In the genomic region with DNA sequence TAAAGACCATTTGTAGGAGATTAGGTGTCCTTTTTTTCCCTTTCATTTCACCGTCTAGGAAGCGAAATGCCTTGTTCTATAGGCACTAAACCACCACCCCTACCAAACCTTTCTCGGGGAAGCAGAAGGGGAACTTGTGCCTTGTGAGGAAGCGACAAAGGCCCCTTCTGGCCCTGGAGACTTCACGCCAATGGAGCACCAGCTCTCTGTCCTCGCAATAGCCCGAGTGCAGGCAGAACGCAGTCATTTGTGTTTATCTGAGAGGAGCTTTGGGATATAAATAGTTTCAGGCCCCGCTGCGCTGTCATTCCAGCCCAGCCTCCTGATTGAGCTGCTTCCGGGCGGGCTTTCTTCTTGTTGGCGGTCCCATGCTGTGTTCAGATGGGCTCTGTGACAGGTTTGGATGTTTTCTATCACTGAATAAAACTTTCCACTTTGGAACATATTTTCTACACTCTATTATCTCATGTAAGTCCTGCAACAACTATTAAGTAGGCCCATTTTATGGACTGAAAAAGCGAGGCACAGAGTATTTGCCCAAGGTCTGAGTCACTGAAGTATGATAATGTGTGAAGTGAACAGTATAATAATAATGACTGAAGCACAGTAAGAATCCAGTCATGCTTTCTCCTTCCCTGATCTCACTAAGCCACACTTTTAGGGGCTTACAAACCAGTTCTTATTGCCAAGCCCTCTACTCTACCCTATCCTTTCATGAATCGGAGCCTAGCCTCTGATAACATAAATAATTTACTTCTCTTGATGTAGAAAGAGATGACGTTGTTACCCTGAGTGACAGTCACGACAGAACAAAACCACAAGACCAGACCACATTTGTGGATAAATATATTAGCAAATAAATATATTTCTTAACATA, we compare ENCODE assay signal across 8 cellular contexts. TPM values are rescaled to one million over a fixed set of nuclear protein-coding genes. Genes with fewer than 3 reads are reported as not detected.
DNase-seq lines count a peak whose midpoint lies in the region; ATAC-seq and TF ChIP-seq lines count a peak whose summit lies in the region.

No MANE protein-coding gene starts in this region.

- H3K9ac ChIP-seq in SU-DHL-6 (ENCODE audit: low read length) (peak overlapping the region; percentile 96), mesenchymal stem cell (ENCODE audit: low read length) (peak overlapping the region; percentile 96)

- no peak overlapping the region for H2AK5ac ChIP-seq in mesenchymal stem cell (ENCODE audit: low read length, severe bottlenecking)

- no peak overlapping the region for H4K91ac ChIP-seq in mesenchymal stem cell (ENCODE audit: low read length)

- peaks cover 5% of the 10 kb centered on the region for H3K36me3 ChIP-seq in BJ (ENCODE audit: control insufficient read depth, insufficient read depth, low read length)
- H3K36me3 ChIP-seq in HAP-1 (replicated peaks) = peaks cover 24% of the 10 kb centered on the region
- H3K36me3 ChIP-seq in SU-DHL-6 (ENCODE audit: low read length) = peaks cover 13% of the 10 kb centered on the region; the same call in 1 of the 2 replicates
- peaks cover 11% of the 10 kb centered on the region for H3K36me3 ChIP-seq in ectodermal cell (ENCODE audit: control insufficient read depth, insufficient read depth, low read length)
- peaks cover 13 to 23% of the 10 kb centered on the region in 2 experiments for H3K36me3 ChIP-seq in mesenchymal stem cell (ENCODE audit: control insufficient read depth in 1 of 2, insufficient read depth in 2 of 2, low read depth in 1 of 2, low read length in 2 of 2)
- H3K36me3 ChIP-seq in transverse colon = peaks cover 0 to 22% (median 11%) of the 10 kb centered on the region in 4 donors

- no peak overlapping the region for H3K4ac ChIP-seq in mesenchymal stem cell (ENCODE audit: low read depth in 1 of 2, low read length in 2 of 2)

- in situ Hi-C loops in HAP-1 (cut with MboI; ENCODE audit: low sequenced_read_pairs) = loop anchor here (5.0 kb wide), 1 partner anchor 64 kb away; the partner anchor contains the start of gene RNF43
- in situ Hi-C loops in transverse colon (cut with MboI; ENCODE audit: low pct_ligation_motif_present in 1 of 4, low pct_unique_long_range_greater_than_20kb in 1 of 4, low sequenced_read_pairs in 3 of 4) = loop anchor here in 1 of 4 donors (10.0 kb wide), 1 partner anchor 62 kb away; the partner anchor contains the start of gene RNF43

- no peaks in the 10 kb centered on the region for H4K20me1 ChIP-seq in SU-DHL-6 (ENCODE audit: low read depth, low read length)

- TF ChIP-seq CTCF in BJ (IDR thresholded peaks at IDR 0.05; ENCODE audit: insufficient read depth, low read depth, low read length) (no peak), SU-DHL-6 (IDR thresholded peaks at IDR 0.05; ENCODE audit: insufficient read depth, low read length, poor library complexity, severe bottlenecking) (no peak), transverse colon (IDR thresholded peaks at IDR 0.05) (no peak)

- peak overlapping the region; percentile 74 for H3K4me3 ChIP-seq in BJ (ENCODE audit: low read depth, low read length)
- peak overlapping the region; percentile 86 for H3K4me3 ChIP-seq in HAP-1
- peak overlapping the region; percentile 94 for H3K4me3 ChIP-seq in SU-DHL-6 (ENCODE audit: insufficient read depth, low read length, poor library complexity, severe bottlenecking)
- H3K4me3 ChIP-seq in ectodermal cell (ENCODE audit: insufficient read depth, low read depth, low read length) = peak overlapping the region; percentile 96
- peak overlapping the region; percentile 88 to 98 for H3K4me3 ChIP-seq in mesenchymal stem cell (ENCODE audit: insufficient read depth in 1 of 2, low read depth in 1 of 2, low read length in 2 of 2)
- peak overlapping the region; percentile 63 to 96 (median 78) for H3K4me3 ChIP-seq in transverse colon

- peak overlapping the region in 1 of 2 experiments; percentile 81 for H3K14ac ChIP-seq in mesenchymal stem cell (ENCODE audit: low read length in 2 of 2)

- peak; percentile 37 for TF ChIP-seq POLR2A in transverse colon (IDR thresholded peaks at IDR 0.05)

- H3K9me2 ChIP-seq in SU-DHL-6 (replicated peaks; ENCODE audit: insufficient read depth, low read length) = no peaks in the 10 kb centered on the region

- no peak overlapping the region for H2BK5ac ChIP-seq in mesenchymal stem cell (ENCODE audit: low read depth, low read length, poor library complexity, severe bottlenecking)

- no peak overlapping the region for H2BK120ac ChIP-seq in mesenchymal stem cell (ENCODE audit: low read depth, low read length)

- intact Hi-C loops in transverse colon (cut with DNase I; ENCODE audit: low total_unique reads) = no loop called here

- no peak for TF ChIP-seq EP300 in transverse colon (IDR thresholded peaks at IDR 0.05; ENCODE audit: low read depth)

- H3K27ac ChIP-seq in SU-DHL-6 (ENCODE audit: low read depth, low read length) (peak overlapping the region; percentile 87), ectodermal cell (ENCODE audit: insufficient read depth, low read depth, low read length, poor library complexity, severe bottlenecking) (peak overlapping the region; percentile 86), mesenchymal stem cell (ENCODE audit: low read length, poor library complexity, severe bottlenecking) (peak overlapping the region; percentile 86), transverse colon (peak overlapping the region; percentile 93)

- DNase-seq in BJ (ENCODE audit: low read depth) (no peak), HAP-1 (ENCODE audit: low spot score in 2 of 2) (peak in 1 of 2 experiments; percentile 22), mesenchymal stem cell (peak; percentile 80), transverse colon (peak; percentile 57)

- H3K4me2 ChIP-seq in SU-DHL-6 (ENCODE audit: low read depth, low read length, poor library complexity, severe bottlenecking) (peak overlapping the region; percentile 98), mesenchymal stem cell (ENCODE audit: low read length, poor library complexity, severe bottlenecking) (peak overlapping the region; percentile 93)

- no peak overlapping the region for H3K18ac ChIP-seq in mesenchymal stem cell (ENCODE audit: low read depth in 1 of 2, low read length in 2 of 2)

- peaks cover 18% of the 10 kb centered on the region for H3K79me2 ChIP-seq in SU-DHL-6 (ENCODE audit: insufficient read depth, low read length)

- 1 to 20% methylated on average over 14 to 17 of the region's 17 CpGs for WGBS in ectodermal cell, 2 experiments
- 2% methylated on average over 9 of the region's 17 CpGs for WGBS in mesenchymal stem cell
- WGBS in transverse colon (ENCODE audit: low coverage in 1 of 2), 2 donors = 9 to 21% methylated on average over 5 to 17 of the region's 17 CpGs

- CTCF ChIA-PET in BJ (lab: Yijun Ruan, JAX) = interaction anchor here (1.6 to 4.6 kb wide), 5 partner anchors 16 to 64 kb away, joined by 5 to 28 read pairs (median 9); partner anchors contain the start of gene RNF43

- H3K23ac ChIP-seq in mesenchymal stem cell (ENCODE audit: low read length in 2 of 2) = no peak overlapping the region

- H3K4me1 ChIP-seq in HAP-1 (peaks cover 4% of the 10 kb centered on the region; the same call in 1 of the 2 replicates), ectodermal cell (ENCODE audit: control insufficient read depth, insufficient read depth, low read length) (peaks cover 21% of the 10 kb centered on the region), mesenchymal stem cell (ENCODE audit: control insufficient read depth, insufficient read depth, low read depth, low read length) (peaks cover 10% of the 10 kb centered on the region), transverse colon (peaks cover 14 to 23% (median 20%) of the 10 kb centered on the region in 4 donors)

- peaks cover 11% of the 10 kb centered on the region for H3F3A ChIP-seq in SU-DHL-6 (ENCODE audit: insufficient read depth)

- ATAC-seq in GM21528 (IDR thresholded peaks at IDR 0.05; ENCODE audit: low FRiP score, unreplicated experiment) (no peak), HG02973 (IDR thresholded peaks at IDR 0.05; ENCODE audit: unreplicated experiment) (no peak)

- no peak overlapping the region for H2BK15ac ChIP-seq in mesenchymal stem cell (ENCODE audit: low read depth, poor library complexity, severe bottlenecking)

- no peak overlapping the region for H2BK12ac ChIP-seq in mesenchymal stem cell (ENCODE audit: low read length in 2 of 2)

- no peak overlapping the region for H4K8ac ChIP-seq in mesenchymal stem cell (ENCODE audit: low read length)

- H3K27me3 ChIP-seq in BJ (ENCODE audit: control insufficient read depth, insufficient read depth, low read length) (0 out of 2 replicates have a peak, but pooled peaks cover 1% of the 10 kb centered on the region), HAP-1 (ENCODE audit: low read depth) (no peaks in the 10 kb centered on the region), SU-DHL-6 (ENCODE audit: low read length) (no peaks in the 10 kb centered on the region), ectodermal cell (ENCODE audit: control insufficient read depth, insufficient read depth, low read length, poor library complexity, severe bottlenecking) (no peaks in the 10 kb centered on the region), mesenchymal stem cell (ENCODE audit: control insufficient read depth in 1 of 2, insufficient read depth in 1 of 2, low read length in 2 of 2) (peaks cover 0 to 16% of the 10 kb centered on the region in 2 experiments), transverse colon (no peaks in the 10 kb centered on the region)

- H3K9me3 ChIP-seq in HAP-1 = no peaks in the 10 kb centered on the region
- H3K9me3 ChIP-seq in SU-DHL-6 (ENCODE audit: insufficient read depth, low read length) = no peaks in the 10 kb centered on the region
- no peaks in the 10 kb centered on the region for H3K9me3 ChIP-seq in ectodermal cell (ENCODE audit: control insufficient read depth, low read length)
- H3K9me3 ChIP-seq in mesenchymal stem cell (ENCODE audit: control insufficient read depth, low read length) = no peaks in the 10 kb centered on the region
- no peaks in the 10 kb centered on the region for H3K9me3 ChIP-seq in transverse colon

- POLR2A ChIA-PET in BJ (lab: Charles Lee) = interaction anchor here (0.7 to 2.7 kb wide), 3 partner anchors 15 to 35 kb away, joined by 3 to 26 read pairs (median 3); no protein-coding TSS in a partner anchor

- H2AFZ ChIP-seq in SU-DHL-6 (ENCODE audit: low read depth, low read length, severe bottlenecking) (peak overlapping the region; percentile 46), mesenchymal stem cell (ENCODE audit: low read depth, low read length) (peak overlapping the region; percentile 77)

- peaks cover 13% of the 10 kb centered on the region for H3K79me1 ChIP-seq in mesenchymal stem cell (replicated peaks; ENCODE audit: low read length, poor library complexity, severe bottlenecking)

RNA-seq across cellular contexts. Expression of gene SUPT4H1, which starts 1.1 kb away (rescaled TPM):
- polyA plus RNA-seq in BJ (2011; rRNA removed) = 145 and 215 TPM in 2 replicates
- 36.8 and 65.5 TPM in 2 replicates for polyA minus RNA-seq in BJ (2011; rRNA and poly(A)+ RNA removed)
- 94.4 TPM for polyA plus RNA-seq in ectodermal cell (2013, experiment 1 of 4)
- 115 TPM for polyA plus RNA-seq in ectodermal cell (2013, experiment 2 of 4)
- 80.1 TPM for polyA plus RNA-seq in ectodermal cell (2013, experiment 3 of 4)
- 92.2 TPM for polyA plus RNA-seq in ectodermal cell (2013, experiment 4 of 4)
- polyA plus RNA-seq in mesenchymal stem cell (2013, experiment 1 of 2) = 68.0 TPM
- 70.8 TPM for polyA plus RNA-seq in mesenchymal stem cell (2013, experiment 2 of 2)
- total RNA-seq in transverse colon = 10 to 100 TPM; 12.0 to 66.3 (median 40.0) TPM

RNA-seq across cellular contexts. Expression of gene TSPOAP1, which starts 24.5 kb away (rescaled TPM):
- polyA plus RNA-seq in BJ (2011; rRNA removed) = 3.9 and 5.6 TPM in 2 replicates
- polyA minus RNA-seq in BJ (2011; rRNA and poly(A)+ RNA removed) = 0.87 and 2.1 TPM in 2 replicates
- 37.9 TPM for polyA plus RNA-seq in ectodermal cell (2013, experiment 1 of 4)
- 43.0 TPM for polyA plus RNA-seq in ectodermal cell (2013, experiment 2 of 4)
- polyA plus RNA-seq in ectodermal cell (2013, experiment 3 of 4) = 32.1 TPM
- 38.7 TPM for polyA plus RNA-seq in ectodermal cell (2013, experiment 4 of 4)
- polyA plus RNA-seq in mesenchymal stem cell (2013, experiment 1 of 2) = 0.23 TPM
- 0.27 TPM for polyA plus RNA-seq in mesenchymal stem cell (2013, experiment 2 of 2)
- total RNA-seq in transverse colon = 10 to 100 TPM in 2 of 4 donors, 1 to 10 TPM in 2; 4.4 to 21.7 (median 9.4) TPM
